ENCODE assay signal across 1 cellular context in genomic region chr12:22624908-22625646, GRCh38.
TF ChIP-seq lines count a peak whose summit lies in the region.

Gene ETNK1 (plus strand): TSS chr12:22625171. CDS start chr12:22625431, 260 bp downstream.

TF ChIP-seq in IMR-90, 13 proteins besides CTCF, POLR2A, EP300 and RAD21 (continued from another document):
- TF ChIP-seq USF2 (IDR thresholded peaks at IDR 0.05; ENCODE audit: low read depth, low read length), result peak; percentile 75
- TF ChIP-seq FOS (IDR thresholded peaks at IDR 0.05; ENCODE audit: low read depth, low read length), result 0 out of 2 replicates have a peak, but pooled peaks have one; percentile 16
